ENCODE assay signal across 1 cellular context in genomic region chr10:28977518-28977917, GRCh38.
TF ChIP-seq lines count a peak whose summit lies in the region.

No MANE protein-coding gene starts in this region.

TF ChIP-seq in HEK293, 187 proteins besides CTCF, POLR2A, EP300 and RAD21 (continued from another document):
- TF ChIP-seq ZNF132 (tag by site-specific recombination; IDR thresholded peaks at IDR 0.05; ENCODE audit: borderline replicate concordance) (no peak), ZNF311 (tag by site-specific recombination; IDR thresholded peaks at IDR 0.05; ENCODE audit: borderline replicate concordance) (no peak), ZFP3 (tag by site-specific recombination; IDR thresholded peaks at IDR 0.05; ENCODE audit: low read depth) (no peak), ZNF146 (tag by site-specific recombination; IDR thresholded peaks at IDR 0.05) (peak; percentile 99), ZNF280D (tag by site-specific recombination; IDR thresholded peaks at IDR 0.05) (peak; percentile 92), ZBTB17 (tag by site-specific recombination; IDR thresholded peaks at IDR 0.05) (no peak), ZNF529 (tag by site-specific recombination; IDR thresholded peaks at IDR 0.05; ENCODE audit: insufficient replicate concordance) (no peak), ZFP69B (tag by site-specific recombination; IDR thresholded peaks at IDR 0.05) (no peak)
